Comparison of ENCODE assay signal across 9 cellular contexts in genomic region chr3:161310649-161311423, GRCh38.
A peak's percentile ranks its signal among the peaks of the same experiment; 100 is the strongest.
DNase-seq lines count a peak whose midpoint lies in the region; ATAC-seq and TF ChIP-seq lines count a peak whose summit lies in the region.
"Had no signal": no experiment of that assay in that cellular context is flagged by ENCODE, and none has a peak within 500 bp of the region (broad histone marks: within the 10 kb centered on the region; RNA-seq: fewer than 3 reads in every experiment).

No MANE protein-coding gene starts in this region.

- no peaks in the 10 kb centered on the region for H3K27me3 ChIP-seq in thyroid gland
- H3K27me3 ChIP-seq in WERI-Rb-1 (ENCODE audit: insufficient read depth, low read depth, severe bottlenecking): no peaks in the 10 kb centered on the region

- no peak for TF ChIP-seq CTCF in thyroid gland (IDR thresholded peaks at IDR 0.05)
- no peak for TF ChIP-seq CTCF in WERI-Rb-1 (IDR thresholded peaks at IDR 0.05; ENCODE audit: low read depth, low read length)

- ATAC-seq in GM19455 (IDR thresholded peaks at IDR 0.05; ENCODE audit: unreplicated experiment) (peak; percentile 66), HG03175 (IDR thresholded peaks at IDR 0.05; ENCODE audit: unreplicated experiment) (peak; percentile 81)
- ATAC-seq: K562 had no signal

- intact Hi-C loops in thyroid gland (cut with DNase I): no loop called here
- intact Hi-C loops in posterior cingulate gyrus (cut with DNase I): no loop called here

- WGBS in thyroid gland, 2 donors: 72 to 78% methylated on average over 5 of the region's 5 CpGs

- H3K4me1 ChIP-seq in thyroid gland: no peaks in the 10 kb centered on the region

- H3K27ac ChIP-seq in thyroid gland: no peak overlapping the region
- H3K27ac ChIP-seq in WERI-Rb-1: no peak overlapping the region

- H3K4me3 ChIP-seq in thyroid gland (replicated peaks in 1 of 3) (no peak overlapping the region), WERI-Rb-1 (ENCODE audit: low read depth, low read length) (no peak overlapping the region)
- H3K4me3 ChIP-seq: K562 had no signal

- no peaks in the 10 kb centered on the region for H3K9me3 ChIP-seq in thyroid gland
- H3K9me3 ChIP-seq in WERI-Rb-1 (ENCODE audit: severe bottlenecking): no peaks in the 10 kb centered on the region

- H3K36me3 ChIP-seq in thyroid gland (no peaks in the 10 kb centered on the region), WERI-Rb-1 (no peaks in the 10 kb centered on the region)

- peak; percentile 23 for DNase-seq in activated T-cell treated with anti-CD3 and anti-CD28 coated beads, Interleukin-2, amount 50 U/mL, for 1 hour
- peak; percentile 31 to 33 for DNase-seq in stimulated activated CD8-positive, alpha-beta memory T cell treated with anti-CD3 and anti-CD28 coated beads, Interleukin-7, amount 100 ng/mL, for 48 hours (ENCODE audit: extremely low read depth in 1 of 2, low read depth in 1 of 2)
- no peak for DNase-seq in hippocampal formation (lab: John Stamatoyannopoulos, UW)
- DNase-seq in thyroid gland: no peak
- DNase-seq in WERI-Rb-1: no peak
- DNase-seq in posterior cingulate gyrus: no peak

- no peak for TF ChIP-seq POLR2A in thyroid gland (IDR thresholded peaks at IDR 0.05)

Comparison
In these comparisons a context has a peak if more than half of its experiments do, and no peak if none do; other contexts are left out.
1. DNase-seq: peak in activated T-cell treated with anti-CD3 and anti-CD28 coated beads, Interleukin-2, amount 50 U/mL, for 1 hour (single experiment) and stimulated activated CD8-positive, alpha-beta memory T cell treated with anti-CD3 and anti-CD28 coated beads, Interleukin-7, amount 100 ng/mL, for 48 hours (2 of 2); none in hippocampal formation (0 of 2), thyroid gland (0 of 2), WERI-Rb-1 (single experiment) and posterior cingulate gyrus (0 of 10).